10 cellular contexts compared by ENCODE assay signal in the genomic region with DNA sequence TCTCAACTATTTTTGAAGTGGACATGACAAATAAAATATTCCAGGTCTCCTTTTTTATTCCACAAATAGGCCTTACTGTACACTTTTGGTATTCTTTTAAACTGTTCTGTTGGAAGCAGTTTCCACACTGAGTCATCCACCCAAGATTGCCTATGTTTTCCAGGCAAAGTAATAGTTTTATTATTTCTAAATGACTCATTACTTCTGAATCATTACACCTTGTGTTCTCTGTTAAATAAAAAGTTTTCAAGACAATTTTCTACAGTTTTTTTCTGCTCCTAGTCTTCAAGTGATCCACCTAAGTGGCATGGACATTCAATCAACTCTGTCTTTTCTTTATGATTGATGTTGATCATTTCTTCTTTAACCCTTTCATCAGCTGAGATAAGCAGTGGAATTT. TPM values are rescaled to one million over a fixed set of nuclear protein-coding genes. Genes with fewer than 3 reads are reported as not detected.
A peak's percentile ranks its signal among the peaks of the same experiment; 100 is the strongest.
DNase-seq lines count a peak whose midpoint lies in the region; ATAC-seq and TF ChIP-seq lines count a peak whose summit lies in the region.
"Had no signal": no experiment of that assay in that cellular context is flagged by ENCODE, and none has a peak within 500 bp of the region (broad histone marks: within the 10 kb centered on the region; RNA-seq: fewer than 3 reads in every experiment).

No MANE protein-coding gene starts in this region.

- H3K4me1 ChIP-seq in Panc1 (ENCODE audit: control insufficient read depth, insufficient read depth, low read length), result peaks cover 13% of the 10 kb centered on the region; the same call in 1 of the 2 replicates
- H3K4me1 ChIP-seq in psoas muscle, result peaks cover 39% of the 10 kb centered on the region

- peak; percentile 76 for ATAC-seq in Panc1
- peak; percentile 68 for ATAC-seq in esophagus mucosa
- ATAC-seq in psoas muscle, result peak; percentile 50 to 78 (median 67)
- ATAC-seq in HG03442 (IDR thresholded peaks at IDR 0.05; ENCODE audit: unreplicated experiment), result no peak
- ATAC-seq in GM21723 (IDR thresholded peaks at IDR 0.05; ENCODE audit: unreplicated experiment), result no peak

- H3K27me3 ChIP-seq in Panc1 (ENCODE audit: control insufficient read depth, insufficient read depth, low read length) (no peaks in the 10 kb centered on the region), psoas muscle (ENCODE audit: insufficient read depth in 3 of 3, low read length in 2 of 3) (no peaks in the 10 kb centered on the region)

- H3K4me3 ChIP-seq in Panc1 (ENCODE audit: low read depth in 2 of 2, low read length in 2 of 2) (no peak overlapping the region), psoas muscle (no peak overlapping the region)

- H3K27ac ChIP-seq in Panc1 (ENCODE audit: low read length) (no peak overlapping the region), psoas muscle (peak overlapping the region; percentile 75)

- no peak for TF ChIP-seq CTCF in Panc1 (IDR thresholded peaks at IDR 0.05)
- TF ChIP-seq CTCF in psoas muscle (IDR thresholded peaks at IDR 0.05), result no peak

- DNase-seq in COLO829 (ENCODE audit: low spot score) (peak; percentile 79), Panc1 (ENCODE audit: low read depth, low spot score) (peak; percentile 50), psoas muscle (no peak), NOMO-1 treated with DMSO at 0.1 percent for 48 hours (lab: John Stamatoyannopoulos, UW; ENCODE audit: unreplicated experiment) (no peak)
- DNase-seq in stimulated activated naive CD4-positive, alpha-beta T cell treated with Interleukin-2 at 50 U/mL for 16 hours (lab: John Stamatoyannopoulos, UW), result no peak
- DNase-seq: activated CD4-positive, alpha-beta T cell treated with anti-CD3 and anti-CD28 coated beads for 48 hours; COR-L47 had no signal

- no peaks in the 10 kb centered on the region for H3K36me3 ChIP-seq in Panc1 (ENCODE audit: control insufficient read depth, insufficient read depth, low read length)
- no peaks in the 10 kb centered on the region for H3K36me3 ChIP-seq in psoas muscle (ENCODE audit: insufficient read depth in 1 of 2, low read depth in 1 of 2)

- POLR2A ChIA-PET in Panc1 (lab: Charles Lee), result no interaction called here

- intact Hi-C loops in Panc1 (cut with micrococcal nuclease; ENCODE audit: unreplicated experiment), result no loop called here
- intact Hi-C loops in psoas muscle (cut with DNase I), result no loop called here

- BruUV-seq in Panc1 (replicated peaks; lab: Mats Ljungman, UMichigan), result no TSS peak

- CTCF ChIA-PET in Panc1 (lab: Charles Lee), result no interaction called here

- in situ Hi-C loops in Panc1 (cut with HindIII; ENCODE audit: low pct_unique_long_range_greater_than_20kb, low sequenced_read_pairs), result no loop called here

- H3K9me3 ChIP-seq in Panc1 (ENCODE audit: control insufficient read depth, insufficient read depth, low read depth, low read length) (no peaks in the 10 kb centered on the region), psoas muscle (no peaks in the 10 kb centered on the region)

RNA-seq across cellular contexts. Expression of a gene that starts 26.5 kb away (rescaled TPM):
- 8.1 TPM for total RNA-seq in Panc1 (2021; ENCODE audit: unreplicated experiment)
- polyA plus RNA-seq in Panc1 (2012; ENCODE audit: insufficient read length), result 3.6 TPM
- 11.4 TPM for total RNA-seq in esophagus mucosa
- total RNA-seq in psoas muscle, result 100 to 1,000 TPM in 1 of 4 donors, 10 to 100 TPM in 3; 45.5 to 134 (median 52.6) TPM
- polyA plus RNA-seq in psoas muscle, result 10 to 100 TPM in 2 of 3 donors, 1 to 10 TPM in 1; 5.4 to 16.8 (median 13.2) TPM

Comparison
In these comparisons a context has a peak if more than half of its experiments do, and no peak if none do; other contexts are left out.
1. DNase-seq: peak in COLO829 (single experiment) and Panc1 (single experiment); none in psoas muscle (0 of 2), NOMO-1 treated with DMSO at 0.1 percent for 48 hours (single experiment) and stimulated activated naive CD4-positive, alpha-beta T cell treated with Interleukin-2 at 50 U/mL for 16 hours (single experiment).
2. ATAC-seq: peak in Panc1 (single experiment), esophagus mucosa (single experiment) and psoas muscle (4 of 4); none in HG03442 (single experiment) and GM21723 (single experiment).